1 cellular context compared by ENCODE assay signal in the genomic region with DNA sequence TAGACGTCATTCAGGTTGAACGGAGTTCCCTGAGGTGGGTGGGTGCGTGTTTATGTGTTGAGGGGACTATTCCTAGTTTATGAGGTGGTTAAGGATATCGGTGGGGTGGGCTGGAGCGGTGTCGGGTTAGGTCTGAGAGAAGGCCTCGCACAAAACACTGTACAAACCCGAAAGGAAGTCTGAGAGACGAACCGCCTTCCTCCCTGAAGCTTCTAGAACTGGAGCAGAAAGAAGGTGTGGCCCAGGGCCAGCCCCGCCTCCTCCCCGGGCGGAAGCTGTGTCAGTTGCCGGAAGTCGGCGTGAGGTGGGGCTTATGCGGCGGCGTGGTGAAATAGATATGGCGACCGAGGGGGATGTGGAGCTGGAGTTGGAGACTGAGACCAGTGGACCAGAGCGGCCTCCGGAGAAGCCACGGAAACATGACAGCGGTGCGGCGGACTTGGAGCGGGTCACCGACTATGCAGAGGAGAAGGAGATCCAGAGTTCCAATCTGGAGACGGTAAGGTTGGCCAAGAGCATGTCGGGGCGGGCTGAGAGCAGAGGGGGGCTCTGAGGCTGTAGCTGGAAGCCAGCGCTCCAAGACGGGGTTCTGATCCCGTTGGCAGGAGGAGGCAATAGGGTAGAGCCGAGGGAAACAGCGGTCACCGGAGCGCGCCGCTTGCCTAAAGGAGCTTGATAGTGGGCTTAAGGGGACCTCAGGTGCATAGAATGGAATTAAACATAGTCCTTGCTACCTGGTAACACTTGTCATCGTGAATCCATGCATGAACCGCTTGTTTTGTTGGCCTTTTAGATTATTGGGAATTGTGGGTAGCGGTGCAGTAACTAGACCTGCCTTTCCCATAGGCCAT.
TF ChIP-seq lines count a peak whose summit lies in the region.

A gene with protein sequence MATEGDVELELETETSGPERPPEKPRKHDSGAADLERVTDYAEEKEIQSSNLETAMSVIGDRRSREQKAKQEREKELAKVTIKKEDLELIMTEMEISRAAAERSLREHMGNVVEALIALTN (plus strand): TSS at position 314 of the 851 bp plus-strand sequence. CDS start 24 bp downstream, at position 338.

TF ChIP-seq in GM12878, 131 proteins besides CTCF, POLR2A, EP300 and RAD21 (continued from another document and continues in another):
- TF ChIP-seq CHD2 (IDR thresholded peaks at IDR 0.05; ENCODE audit: borderline replicate concordance, low read depth, low read length) (peak; percentile 38; the same call in 1 of the 2 replicates), ATF3 (IDR thresholded peaks at IDR 0.05; ENCODE audit: borderline replicate concordance, extremely low read depth, low read depth, low read length) (no peak), PAX8 (IDR thresholded peaks at IDR 0.05) (no peak; the same call in 1 of the 2 replicates), NFIC (IDR thresholded peaks at IDR 0.05; ENCODE audit: low read depth, low read length) (no peak), YBX1 (IDR thresholded peaks at IDR 0.05) (no peak), CEBPZ (IDR thresholded peaks at IDR 0.05; ENCODE audit: low read depth, low read length) (no peak), GABPA (IDR thresholded peaks at IDR 0.05; ENCODE audit: low read depth) (peak; percentile 85), CEBPB (IDR thresholded peaks at IDR 0.05; ENCODE audit: borderline replicate concordance in 1 of 2, low read depth in 2 of 2, low read length in 2 of 2) (no peak), DPF2 (IDR thresholded peaks at IDR 0.05) (no peak), CBX3 (IDR thresholded peaks at IDR 0.05; ENCODE audit: borderline replicate concordance, low read depth) (no peak), HDAC2 (IDR thresholded peaks at IDR 0.05) (no peak), RAD51 (IDR thresholded peaks at IDR 0.05) (no peak), NFXL1 (IDR thresholded peaks at IDR 0.05; ENCODE audit: borderline replicate concordance) (no peak), BRCA1 (IDR thresholded peaks at IDR 0.05; ENCODE audit: low read depth, low read length) (no peak), MAX (IDR thresholded peaks at IDR 0.05; ENCODE audit: low read depth, low read length) (peak; percentile 87), MTA2 (IDR thresholded peaks at IDR 0.05; ENCODE audit: low read depth) (peak; percentile 7; the same call in 1 of the 2 replicates), ASH2L (IDR thresholded peaks at IDR 0.05; ENCODE audit: borderline replicate concordance, low read depth) (no peak), TCF7 (IDR thresholded peaks at IDR 0.05; ENCODE audit: borderline replicate concordance) (no peak), HDGF (IDR thresholded peaks at IDR 0.05) (peak; percentile 77; the same call in 1 of the 2 replicates), E2F4 (IDR thresholded peaks at IDR 0.05; ENCODE audit: low read depth, low read length) (no peak), TBL1XR1 (IDR thresholded peaks at IDR 0.05; ENCODE audit: low read depth, low read length) (no peak), FOXK2 (IDR thresholded peaks at IDR 0.05) (peak; percentile 34; the same call in 1 of the 2 replicates), REST (IDR thresholded peaks at IDR 0.05; ENCODE audit: low read depth, low read length) (no peak), PBX3 (IDR thresholded peaks at IDR 0.05; ENCODE audit: insufficient replicate concordance, low read depth, low read length) (no peak), BHLHE40 (IDR thresholded peaks at IDR 0.05; ENCODE audit: borderline replicate concordance in 1 of 2, low read depth in 2 of 2, low read length in 1 of 2) (no peak), E2F8 (IDR thresholded peaks at IDR 0.05; ENCODE audit: low read depth, partially characterized antibody) (peak; percentile 90), SUZ12 (IDR thresholded peaks at IDR 0.05; ENCODE audit: unreplicated experiment) (no peak), TCF12 (IDR thresholded peaks at IDR 0.05; ENCODE audit: low read depth, low read length) (peak; percentile 58; the same call in 1 of the 2 replicates), MYB (IDR thresholded peaks at IDR 0.05; ENCODE audit: borderline replicate concordance, low read depth, low read length) (no peak), PAX5 (IDR thresholded peaks at IDR 0.05; ENCODE audit: borderline replicate concordance, low read depth, low read length) (peak; percentile 34; the same call in 1 of the 2 replicates), SMAD1 (IDR thresholded peaks at IDR 0.05; ENCODE audit: low read depth, partially characterized antibody) (peak; percentile 80), RB1 (IDR thresholded peaks at IDR 0.05; ENCODE audit: borderline replicate concordance) (peak; percentile 39; the same call in 1 of the 2 replicates), STAT1 (conservative IDR thresholded peaks at IDR 0.05) (no peak), NKRF (conservative IDR thresholded peaks at IDR 0.05) (peak; percentile 74)
- TF ChIP-seq, protein P1, sequence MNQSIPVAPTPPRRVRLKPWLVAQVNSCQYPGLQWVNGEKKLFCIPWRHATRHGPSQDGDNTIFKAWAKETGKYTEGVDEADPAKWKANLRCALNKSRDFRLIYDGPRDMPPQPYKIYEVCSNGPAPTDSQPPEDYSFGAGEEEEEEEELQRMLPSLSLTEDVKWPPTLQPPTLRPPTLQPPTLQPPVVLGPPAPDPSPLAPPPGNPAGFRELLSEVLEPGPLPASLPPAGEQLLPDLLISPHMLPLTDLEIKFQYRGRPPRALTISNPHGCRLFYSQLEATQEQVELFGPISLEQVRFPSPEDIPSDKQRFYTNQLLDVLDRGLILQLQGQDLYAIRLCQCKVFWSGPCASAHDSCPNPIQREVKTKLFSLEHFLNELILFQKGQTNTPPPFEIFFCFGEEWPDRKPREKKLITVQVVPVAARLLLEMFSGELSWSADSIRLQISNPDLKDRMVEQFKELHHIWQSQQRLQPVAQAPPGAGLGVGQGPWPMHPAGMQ (IDR thresholded peaks at IDR 0.05; ENCODE audit: borderline replicate concordance), result no peak
- TF ChIP-seq, protein P2, sequence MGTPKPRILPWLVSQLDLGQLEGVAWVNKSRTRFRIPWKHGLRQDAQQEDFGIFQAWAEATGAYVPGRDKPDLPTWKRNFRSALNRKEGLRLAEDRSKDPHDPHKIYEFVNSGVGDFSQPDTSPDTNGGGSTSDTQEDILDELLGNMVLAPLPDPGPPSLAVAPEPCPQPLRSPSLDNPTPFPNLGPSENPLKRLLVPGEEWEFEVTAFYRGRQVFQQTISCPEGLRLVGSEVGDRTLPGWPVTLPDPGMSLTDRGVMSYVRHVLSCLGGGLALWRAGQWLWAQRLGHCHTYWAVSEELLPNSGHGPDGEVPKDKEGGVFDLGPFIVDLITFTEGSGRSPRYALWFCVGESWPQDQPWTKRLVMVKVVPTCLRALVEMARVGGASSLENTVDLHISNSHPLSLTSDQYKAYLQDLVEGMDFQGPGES (IDR thresholded peaks at IDR 0.05), result no peak
